ENCODE assay signal across 1 cellular context in the genomic region with DNA sequence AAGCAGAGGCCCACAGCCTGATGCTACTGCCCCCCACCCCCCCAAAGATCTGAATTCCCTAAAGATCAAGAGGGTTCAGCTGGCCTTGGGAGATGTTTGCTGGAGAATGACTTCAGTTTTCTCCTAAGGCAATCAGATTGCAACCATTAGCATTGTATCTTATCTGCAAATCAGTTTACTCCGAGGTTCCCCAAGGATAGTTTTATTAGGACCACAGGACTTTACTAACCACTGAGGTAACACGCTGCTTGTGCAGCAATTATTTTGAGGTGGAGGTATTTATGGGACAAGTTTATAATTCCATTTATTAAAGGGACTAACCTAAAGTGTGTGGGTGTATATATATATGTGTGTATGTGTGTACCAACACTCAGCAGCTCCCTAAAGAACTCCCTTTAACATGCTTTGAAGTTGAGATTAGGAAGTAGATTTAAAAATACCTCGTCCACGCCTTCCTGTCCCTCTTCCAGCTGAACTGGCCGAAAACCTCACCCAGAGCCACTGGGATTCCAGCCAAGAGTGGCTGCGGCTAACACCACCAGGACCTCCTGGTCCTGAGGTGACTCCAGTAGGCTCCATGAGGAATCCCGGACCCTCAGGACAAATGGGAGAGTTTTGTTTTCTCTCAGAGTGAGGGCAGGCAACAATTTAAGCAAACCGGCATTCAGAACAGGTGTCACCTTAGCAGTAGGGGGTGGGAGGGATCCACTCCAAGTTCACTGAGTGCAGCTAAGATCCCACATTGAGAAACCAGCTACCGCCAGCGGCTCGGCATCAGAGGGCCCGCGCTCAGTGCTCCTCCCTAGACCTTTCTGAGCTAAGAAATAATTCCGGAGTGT.
TF ChIP-seq lines count a peak whose summit lies in the region.

No MANE protein-coding gene starts in this region.

TF ChIP-seq in WTC11, 78 proteins besides CTCF, POLR2A, EP300 and RAD21 (continued from another document):
- TF ChIP-seq, protein P1, sequence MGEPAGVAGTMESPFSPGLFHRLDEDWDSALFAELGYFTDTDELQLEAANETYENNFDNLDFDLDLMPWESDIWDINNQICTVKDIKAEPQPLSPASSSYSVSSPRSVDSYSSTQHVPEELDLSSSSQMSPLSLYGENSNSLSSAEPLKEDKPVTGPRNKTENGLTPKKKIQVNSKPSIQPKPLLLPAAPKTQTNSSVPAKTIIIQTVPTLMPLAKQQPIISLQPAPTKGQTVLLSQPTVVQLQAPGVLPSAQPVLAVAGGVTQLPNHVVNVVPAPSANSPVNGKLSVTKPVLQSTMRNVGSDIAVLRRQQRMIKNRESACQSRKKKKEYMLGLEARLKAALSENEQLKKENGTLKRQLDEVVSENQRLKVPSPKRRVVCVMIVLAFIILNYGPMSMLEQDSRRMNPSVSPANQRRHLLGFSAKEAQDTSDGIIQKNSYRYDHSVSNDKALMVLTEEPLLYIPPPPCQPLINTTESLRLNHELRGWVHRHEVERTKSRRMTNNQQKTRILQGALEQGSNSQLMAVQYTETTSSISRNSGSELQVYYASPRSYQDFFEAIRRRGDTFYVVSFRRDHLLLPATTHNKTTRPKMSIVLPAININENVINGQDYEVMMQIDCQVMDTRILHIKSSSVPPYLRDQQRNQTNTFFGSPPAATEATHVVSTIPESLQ (CRISPR knock-in tag; IDR thresholded peaks at IDR 0.05), result no peak
TF ChIP-seq in WTC11: peak in this region for 0.
